ENCODE assay signal across 15 cellular contexts in the genomic region with DNA sequence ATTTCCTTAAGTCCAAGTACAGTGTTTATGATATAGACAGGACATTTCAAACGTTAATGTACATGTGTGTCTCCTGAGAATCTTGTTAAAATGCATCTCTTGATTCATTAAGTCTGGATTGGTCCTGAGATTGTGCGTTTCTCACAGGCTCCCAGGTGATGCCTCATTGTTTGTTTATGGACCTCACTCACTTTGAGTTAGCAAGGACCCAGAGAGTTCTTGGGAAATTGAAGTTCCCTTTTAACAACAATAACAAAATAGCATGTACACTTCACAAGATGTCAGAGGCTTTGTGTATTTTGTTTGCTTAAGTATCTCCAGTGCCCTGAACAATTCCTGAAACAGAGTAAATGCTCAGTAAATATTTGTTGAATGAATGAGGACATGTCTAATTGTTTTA.
"Had no signal": no experiment of that assay in that cellular context is flagged by ENCODE, and none has a peak within 500 bp of the region (broad histone marks: within the 10 kb centered on the region; RNA-seq: fewer than 3 reads in every experiment).

No MANE protein-coding gene starts in this region.

- H3K4me1 Mint-ChIP-seq: activated naive CD4-positive, alpha-beta T cell treated with anti-CD3 and anti-CD28 coated beads, Interleukin-2, amount 50 U/mL, for 24 hours; memory B cell; nephron progenitor cell; stimulated activated effector memory CD8-positive, alpha-beta T cell treated with anti-CD3 and anti-CD28 coated beads, Interleukin-12 subunit alpha, Interleukin-12 subunit beta, amount 100 ng/mL, for 72 hours had no signal

- H3K27ac Mint-ChIP-seq: activated naive CD4-positive, alpha-beta T cell treated with anti-CD3 and anti-CD28 coated beads, Interleukin-2, amount 50 U/mL, for 24 hours; activated T-cell treated with anti-CD3 and anti-CD28 coated beads, Interleukin-2, amount 50 U/mL, for 24 hours; effector memory CD8-positive, alpha-beta T cell; memory B cell; nephron progenitor cell; stimulated activated effector memory CD8-positive, alpha-beta T cell treated with anti-CD3 and anti-CD28 coated beads, Interleukin-12 subunit alpha, Interleukin-12 subunit beta, amount 100 ng/mL, for 72 hours had no signal

- H3K27me3 Mint-ChIP-seq: activated naive CD4-positive, alpha-beta T cell treated with anti-CD3 and anti-CD28 coated beads, Interleukin-2, amount 50 U/mL, for 24 hours; effector memory CD8-positive, alpha-beta T cell; memory B cell had no signal

- H3K36me3 ChIP-seq: prostate gland, right lobe of liver, tibial artery, vagina had no signal

- ATAC-seq: effector memory CD8-positive, alpha-beta T cell; stimulated activated effector memory CD8-positive, alpha-beta T cell treated with anti-CD3 and anti-CD28 coated beads, Interleukin-12 subunit alpha, Interleukin-12 subunit beta, amount 100 ng/mL, for 72 hours had no signal

- H3K36me3 Mint-ChIP-seq: activated naive CD4-positive, alpha-beta T cell treated with anti-CD3 and anti-CD28 coated beads, Interleukin-2, amount 50 U/mL, for 24 hours; memory B cell had no signal

- H3K27ac ChIP-seq: coronary artery, prostate gland, right lobe of liver, tibial artery, vagina had no signal

- H3K9me3 Mint-ChIP-seq: activated naive CD4-positive, alpha-beta T cell treated with anti-CD3 and anti-CD28 coated beads, Interleukin-2, amount 50 U/mL, for 24 hours; activated T-cell treated with anti-CD3 and anti-CD28 coated beads, Interleukin-2, amount 50 U/mL, for 24 hours; effector memory CD8-positive, alpha-beta T cell; memory B cell; stimulated activated effector memory CD8-positive, alpha-beta T cell treated with anti-CD3 and anti-CD28 coated beads, Interleukin-12 subunit alpha, Interleukin-12 subunit beta, amount 100 ng/mL, for 72 hours had no signal

- H3K9me3 ChIP-seq: prostate gland, right lobe of liver, tibial artery, vagina had no signal

- H3K4me1 ChIP-seq: prostate gland, right lobe of liver, tibial artery, vagina had no signal

- H3K27me3 ChIP-seq: right lobe of liver, tibial artery, vagina had no signal

- DNase-seq: activated CD4-positive, CD25-positive, alpha-beta regulatory T cell; activated effector memory CD4-positive, alpha-beta T cell treated with Interleukin-2 at 50 U/mL for 16 hours; activated T-cell treated with anti-CD3 and anti-CD28 coated beads, Interleukin-2, amount 50 U/mL, for 24 hours; central memory CD4-positive, alpha-beta T cell; effector memory CD8-positive, alpha-beta T cell; left cardiac atrium; nephron progenitor cell; right lobe of liver; tibial artery had no signal

- H3K4me3 ChIP-seq: coronary artery, prostate gland, right lobe of liver, tibial artery, vagina had no signal

- H3K4me3 Mint-ChIP-seq: activated naive CD4-positive, alpha-beta T cell treated with anti-CD3 and anti-CD28 coated beads, Interleukin-2, amount 50 U/mL, for 24 hours; activated T-cell treated with anti-CD3 and anti-CD28 coated beads, Interleukin-2, amount 50 U/mL, for 24 hours; effector memory CD8-positive, alpha-beta T cell; memory B cell; nephron progenitor cell; stimulated activated effector memory CD8-positive, alpha-beta T cell treated with anti-CD3 and anti-CD28 coated beads, Interleukin-12 subunit alpha, Interleukin-12 subunit beta, amount 100 ng/mL, for 72 hours had no signal
